ENCODE assay signal across 13 cellular contexts in genomic region chr9:117645245-117645636, GRCh38. TPM values are rescaled to one million over a fixed set of nuclear protein-coding genes. Genes with fewer than 3 reads are reported as not detected.
A peak's percentile ranks its signal among the peaks of the same experiment; 100 is the strongest.
DNase-seq lines count a peak whose midpoint lies in the region; ATAC-seq, FAIRE-seq and TF ChIP-seq lines count a peak whose summit lies in the region.
"Had no signal": no experiment of that assay in that cellular context is flagged by ENCODE, and none has a peak within 500 bp of the region (broad histone marks: within the 10 kb centered on the region; RNA-seq: fewer than 3 reads in every experiment).

No MANE protein-coding gene starts in this region.

- H3K27me3 ChIP-seq in HL-60 (ENCODE audit: insufficient read depth, poor library complexity, severe bottlenecking): peaks cover under 1% of the 10 kb centered on the region
- peaks cover 4 to 42% of the 10 kb centered on the region in 2 donors for H3K27me3 ChIP-seq in left lung
- H3K27me3 ChIP-seq in skeletal muscle tissue (ENCODE audit: control insufficient read depth in 3 of 3, insufficient read depth in 3 of 3, low read length in 3 of 3): peaks cover 2 to 21% (median 13%) of the 10 kb centered on the region in 3 donors

- H3K9me3 ChIP-seq in left lung (no peaks in the 10 kb centered on the region), skeletal muscle tissue (ENCODE audit: control insufficient read depth in 3 of 3, low read length in 3 of 3) (no peaks in the 10 kb centered on the region)
- H3K9me3 ChIP-seq: SJSA1, stomach had no signal

- H3K4me3 ChIP-seq in HL-60 (replicated peaks; ENCODE audit: insufficient read depth, low read length) (no peak overlapping the region), left lung (no peak overlapping the region), skeletal muscle tissue (ENCODE audit: low read length in 3 of 3) (peak overlapping the region in 1 of 3 donors; percentile 60)
- H3K4me3 ChIP-seq: SJSA1 had no signal

- H3K27me3 Mint-ChIP-seq in brain: peaks cover 7% of the 10 kb centered on the region
- H3K27me3 Mint-ChIP-seq in activated T-helper 2 cell treated with anti-CD3 and anti-CD28 coated beads, Interferon-gamma antibody, Interleukin-2, Interleukin-4, amounts not matched to agents 10 μg/mL and 5 μg/mL and 100 μg/mL, durations not matched to agents 14 hours and 24 hours and 36 hours (ENCODE audit: low read depth): peaks cover 7% of the 10 kb centered on the region

- DNase-seq in HL-60 (ENCODE audit: low read depth in 1 of 2, low spot score in 1 of 2): peak in 1 of 2 experiments; percentile 11
- no peak for DNase-seq in left lung
- no peak for DNase-seq in NCI-H1105 treated with DMSO at 0.1 percent for 48 hours (lab: John Stamatoyannopoulos, UW)
- DNase-seq in GM19239 (ENCODE audit: insufficient read length, low spot score): no peak
- no peak for DNase-seq in activated T-helper 2 cell treated with anti-CD3 and anti-CD28 coated beads, Interferon-gamma antibody, Interleukin-2, Interleukin-4, amounts not matched to agents 10 μg/mL and 5 μg/mL and 100 μg/mL, durations not matched to agents 14 hours and 24 hours and 36 hours (ENCODE audit: low spot score)

- H3K27ac ChIP-seq in HL-60 (replicated peaks) (peak overlapping the region; percentile 52), left lung (no peak overlapping the region), skeletal muscle tissue (ENCODE audit: low read depth, low read length) (no peak overlapping the region)
- H3K27ac ChIP-seq: C4-2B, SJSA1 had no signal

- FAIRE-seq in GM19239 (lab: Jason Lieb, UNC): no peak

- no peaks in the 10 kb centered on the region for H3K9me3 Mint-ChIP-seq in brain
- no peaks in the 10 kb centered on the region for H3K9me3 Mint-ChIP-seq in activated T-helper 2 cell treated with anti-CD3 and anti-CD28 coated beads, Interferon-gamma antibody, Interleukin-2, Interleukin-4, amounts not matched to agents 10 μg/mL and 5 μg/mL and 100 μg/mL, durations not matched to agents 14 hours and 24 hours and 36 hours
- H3K9me3 Mint-ChIP-seq: activated B cell treated with CpG ODN at 0.5 μM for 24 hours; activated naive CD8-positive, alpha-beta T cell treated with anti-CD3 and anti-CD28 coated beads, Interleukin-2, amount 50 U/mL, for 24 hours had no signal

- H3K36me3 ChIP-seq in left lung (no peaks in the 10 kb centered on the region), skeletal muscle tissue (ENCODE audit: control insufficient read depth in 3 of 3, insufficient read depth in 3 of 3, low read length in 3 of 3) (no peaks in the 10 kb centered on the region)
- H3K36me3 ChIP-seq: SJSA1, stomach had no signal

- TF ChIP-seq CTCF in HL-60 (IDR thresholded peaks at IDR 0.05; ENCODE audit: insufficient read depth, low read length) (no peak), brain (conservative IDR thresholded peaks at IDR 0.05) (no peak), left lung (IDR thresholded peaks at IDR 0.05) (no peak)

- peak; percentile 20 for ATAC-seq in left lung
- ATAC-seq in HG02981 (IDR thresholded peaks at IDR 0.05; ENCODE audit: unreplicated experiment): no peak

- H3K9ac ChIP-seq in skeletal muscle tissue (ENCODE audit: low read depth in 1 of 3, low read length in 3 of 3): peak overlapping the region in 2 of 3 donors; percentile 42 to 76

- intact Hi-C loops in left lung (cut with DNase I): no loop called here
- intact Hi-C loops in activated T-helper 2 cell treated with anti-CD3 and anti-CD28 coated beads, Interferon-gamma antibody, Interleukin-2, Interleukin-4, amounts not matched to agents 10 μg/mL and 5 μg/mL and 100 μg/mL, durations not matched to agents 14 hours and 24 hours and 36 hours (cut with micrococcal nuclease): no loop called here

- no peaks in the 10 kb centered on the region for H3K36me3 Mint-ChIP-seq in brain
- H3K36me3 Mint-ChIP-seq in activated T-helper 2 cell treated with anti-CD3 and anti-CD28 coated beads, Interferon-gamma antibody, Interleukin-2, Interleukin-4, amounts not matched to agents 10 μg/mL and 5 μg/mL and 100 μg/mL, durations not matched to agents 14 hours and 24 hours and 36 hours (ENCODE audit: low read depth): no peaks in the 10 kb centered on the region

- H3K4me1 ChIP-seq in left lung (peaks cover 0 to 34% of the 10 kb centered on the region in 2 donors), skeletal muscle tissue (ENCODE audit: control insufficient read depth in 3 of 3, insufficient read depth in 3 of 3, low read length in 3 of 3) (peaks cover 4 to 8% (median 7%) of the 10 kb centered on the region in 3 donors)

- H3K4me3 Mint-ChIP-seq in brain: no peak overlapping the region
- no peak overlapping the region for H3K4me3 Mint-ChIP-seq in activated T-helper 2 cell treated with anti-CD3 and anti-CD28 coated beads, Interferon-gamma antibody, Interleukin-2, Interleukin-4, amounts not matched to agents 10 μg/mL and 5 μg/mL and 100 μg/mL, durations not matched to agents 14 hours and 24 hours and 36 hours (ENCODE audit: low read depth)
- H3K4me3 Mint-ChIP-seq: activated B cell treated with CpG ODN at 0.5 μM for 24 hours; activated naive CD8-positive, alpha-beta T cell treated with anti-CD3 and anti-CD28 coated beads, Interleukin-2, amount 50 U/mL, for 24 hours had no signal

- peaks cover 18% of the 10 kb centered on the region for H3K4me1 Mint-ChIP-seq in brain
- peaks cover 8% of the 10 kb centered on the region for H3K4me1 Mint-ChIP-seq in activated T-helper 2 cell treated with anti-CD3 and anti-CD28 coated beads, Interferon-gamma antibody, Interleukin-2, Interleukin-4, amounts not matched to agents 10 μg/mL and 5 μg/mL and 100 μg/mL, durations not matched to agents 14 hours and 24 hours and 36 hours (ENCODE audit: low read depth)

- H3K27ac Mint-ChIP-seq in brain: peak overlapping the region in 4 of 5 experiments; percentile 2 to 67 (median 16)
- H3K27ac Mint-ChIP-seq in activated T-helper 2 cell treated with anti-CD3 and anti-CD28 coated beads, Interferon-gamma antibody, Interleukin-2, Interleukin-4, amounts not matched to agents 10 μg/mL and 5 μg/mL and 100 μg/mL, durations not matched to agents 14 hours and 24 hours and 36 hours: no peak overlapping the region
- H3K27ac Mint-ChIP-seq: activated B cell treated with CpG ODN at 0.5 μM for 24 hours; activated naive CD8-positive, alpha-beta T cell treated with anti-CD3 and anti-CD28 coated beads, Interleukin-2, amount 50 U/mL, for 24 hours had no signal

RNA-seq across cellular contexts. Expression of gene TLR4, which starts 59.0 kb away (rescaled TPM):
- polyA plus RNA-seq in brain (ENCODE audit: insufficient read depth, low read depth, low replicate concordance): 2.0 TPM
- 10 to 100 TPM; 24.8 to 62.1 TPM for total RNA-seq in left lung
- total RNA-seq in skeletal muscle tissue: 8.9 TPM
- not detected in 2 replicates for total RNA-seq in activated T-helper 2 cell treated with anti-CD3 and anti-CD28 coated beads, Interferon-gamma antibody, Interleukin-2, Interleukin-4, amounts not matched to agents 10 μg/mL and 5 μg/mL and 100 μg/mL, durations not matched to agents 14 hours and 24 hours and 36 hours
